18 cellular contexts compared by ENCODE assay signal in genomic region chr17:80662557-80662956, GRCh38.
"Had no signal": no experiment of that assay in that cellular context is flagged by ENCODE, and none has a peak within 500 bp of the region (broad histone marks: within the 10 kb centered on the region; RNA-seq: fewer than 3 reads in every experiment).

No MANE protein-coding gene starts in this region.

- H3K4me1 ChIP-seq: prostate gland, SJSA1 had no signal

- DNase-seq: activated B cell treated with CpG ODN at 0.5 μM for 24 hours; activated effector memory CD4-positive, alpha-beta T cell treated with Interleukin-2 at 50 U/mL for 16 hours; activated T-cell treated with anti-CD3 and anti-CD28 coated beads for 4 hours; caudate nucleus; cortex of kidney; effector CD8-positive, alpha-beta T cell; left lung; occipital lobe; right lobe of liver; stimulated activated CD4-positive, alpha-beta T cell treated with anti-CD3 and anti-CD28 coated beads, Interleukin-1b, Interleukin-23, amount 100 ng/mL, for 48 hours; stimulated activated naive B cell treated with anti-CD40 and anti-IgM and Interleukin-4, amounts not matched to agents 10 μg/mL and 1 μg/mL and 100 μg/mL, for 72 hours; SW 1271; trophoblast cell had no signal

- H3K9me3 Mint-ChIP-seq: activated B cell treated with CpG ODN at 0.5 μM for 24 hours; natural killer cell treated with Interleukin-12 subunit alpha and Interleukin-12 subunit beta and Interleukin-15 and Interleukin-18, amount 100 ng/mL, for 72 hours had no signal

- H3K36me3 Mint-ChIP-seq: natural killer cell treated with Interleukin-12 subunit alpha and Interleukin-12 subunit beta and Interleukin-15 and Interleukin-18, amount 100 ng/mL, for 72 hours had no signal

- H3K27me3 ChIP-seq: gastroesophageal sphincter, left lung, right lobe of liver, SJSA1 had no signal

- H3K4me3 ChIP-seq: gastroesophageal sphincter, left lung, mucosa of descending colon, prostate gland, right lobe of liver, SJSA1 had no signal

- H3K36me3 ChIP-seq: gastroesophageal sphincter, left lung, prostate gland, right lobe of liver, SJSA1 had no signal

- H3K27ac Mint-ChIP-seq: activated B cell treated with CpG ODN at 0.5 μM for 24 hours; natural killer cell treated with Interleukin-12 subunit alpha and Interleukin-12 subunit beta and Interleukin-15 and Interleukin-18, amount 100 ng/mL, for 72 hours; stimulated activated naive B cell treated with anti-CD40 and anti-IgM and Interleukin-4, amounts not matched to agents 10 μg/mL and 1 μg/mL and 100 μg/mL, for 72 hours had no signal

- ATAC-seq: gastroesophageal sphincter; left lung; mucosa of descending colon; natural killer cell treated with Interleukin-12 subunit alpha and Interleukin-12 subunit beta and Interleukin-15 and Interleukin-18, amount 100 ng/mL, for 72 hours; right lobe of liver; stimulated activated naive B cell treated with anti-CD40 and anti-IgM and Interleukin-4, amounts not matched to agents 10 μg/mL and 1 μg/mL and 100 μg/mL, for 72 hours had no signal

- H3K4me3 Mint-ChIP-seq: activated B cell treated with CpG ODN at 0.5 μM for 24 hours; natural killer cell treated with Interleukin-12 subunit alpha and Interleukin-12 subunit beta and Interleukin-15 and Interleukin-18, amount 100 ng/mL, for 72 hours; stimulated activated naive B cell treated with anti-CD40 and anti-IgM and Interleukin-4, amounts not matched to agents 10 μg/mL and 1 μg/mL and 100 μg/mL, for 72 hours had no signal

- H3K27me3 Mint-ChIP-seq: activated B cell treated with CpG ODN at 0.5 μM for 24 hours; natural killer cell treated with Interleukin-12 subunit alpha and Interleukin-12 subunit beta and Interleukin-15 and Interleukin-18, amount 100 ng/mL, for 72 hours; stimulated activated naive B cell treated with anti-CD40 and anti-IgM and Interleukin-4, amounts not matched to agents 10 μg/mL and 1 μg/mL and 100 μg/mL, for 72 hours had no signal

- H3K27ac ChIP-seq: left lung, prostate gland, right lobe of liver, SJSA1 had no signal

- H3K9me3 ChIP-seq: prostate gland, right lobe of liver had no signal
